Comparison of ENCODE assay signal across 8 cellular contexts in the genomic region with DNA sequence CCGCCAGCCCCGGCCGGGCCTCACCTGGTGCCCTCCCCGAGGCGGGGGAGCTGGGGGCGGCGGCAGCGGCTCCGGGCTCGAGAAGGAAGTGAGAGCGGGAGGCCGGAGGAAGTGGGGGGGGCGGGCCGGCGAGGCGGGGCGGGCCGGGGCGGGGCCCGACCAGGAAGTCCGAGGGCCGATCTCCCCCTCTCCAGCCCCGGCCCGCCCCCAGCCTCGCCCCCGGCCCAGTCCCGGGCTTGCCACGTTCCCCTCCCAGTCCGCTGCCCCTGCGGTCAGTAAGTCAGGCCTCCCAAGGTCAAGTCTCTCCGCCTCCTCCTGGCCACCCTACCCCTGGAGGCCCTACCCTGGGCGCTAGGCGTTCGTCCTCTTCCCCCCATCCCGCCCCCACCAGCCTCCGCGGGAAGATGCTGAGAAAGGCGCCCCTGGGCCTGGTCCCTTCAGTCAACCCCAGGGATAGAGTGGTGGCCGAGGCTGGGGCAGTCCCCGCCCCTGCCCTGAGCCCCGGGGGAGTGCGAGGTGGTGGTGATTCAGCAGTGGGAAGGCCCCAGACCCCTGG. TPM values are rescaled to one million over a fixed set of nuclear protein-coding genes. Genes with fewer than 3 reads are reported as not detected.
A peak's percentile ranks its signal among the peaks of the same experiment; 100 is the strongest.
DNase-seq lines count a peak whose midpoint lies in the region; ATAC-seq and TF ChIP-seq lines count a peak whose summit lies in the region.

Gene RHOG (minus strand): TSS at position 90 of the 556 bp plus-strand sequence. CDS start 12,821 bp downstream, outside the sequence.

- H3K4me1 ChIP-seq in ES-I3 (ENCODE audit: insufficient read depth, low read length) (peaks cover 17% of the 10 kb centered on the region), ascending aorta (peaks cover 2 to 7% of the 10 kb centered on the region in 2 donors), right cardiac atrium (ENCODE audit: control insufficient read depth, insufficient read depth, low read length) (peaks cover 16% of the 10 kb centered on the region)

- peak within 1 kb of the TSS; percentile 97 to 98 for H3K27ac ChIP-seq in ascending aorta
- H3K27ac ChIP-seq in right cardiac atrium (ENCODE audit: low read length), result peak within 1 kb of the TSS; percentile 73

- no peak for TF ChIP-seq CTCF in ascending aorta (IDR thresholded peaks at IDR 0.05)

- intact Hi-C loops in ascending aorta (cut with DNase I), result loop anchor here (1.0 kb wide), 1 partner anchor 44 kb away; the partner anchor contains the start of gene NUP98
- intact Hi-C loops in right cardiac atrium (cut with DNase I), result loop anchor here in 1 of 4 donors (5.0 kb wide), 1 partner anchor 49 kb away; no protein-coding TSS in a partner anchor

- WGBS in right cardiac atrium, result 1% methylated on average over 42 of the region's 42 CpGs

- H3K27me3 ChIP-seq in ascending aorta, result no peaks in the 10 kb centered on the region
- no peaks in the 10 kb centered on the region for H3K27me3 ChIP-seq in right cardiac atrium (ENCODE audit: control insufficient read depth, insufficient read depth)

- ATAC-seq in GM21360 (IDR thresholded peaks at IDR 0.05; ENCODE audit: unreplicated experiment) (peak; percentile 45), right cardiac atrium (peak; percentile 90)

- H3K36me3 ChIP-seq in ES-I3 (ENCODE audit: insufficient read depth, low read length), result no peaks in the 10 kb centered on the region
- H3K36me3 ChIP-seq in ascending aorta, result no peaks in the 10 kb centered on the region

- peak within 1 kb of the TSS; percentile 98 to 99 for H3K4me3 ChIP-seq in ascending aorta
- H3K4me3 ChIP-seq in right cardiac atrium (ENCODE audit: low read length), result peak within 1 kb of the TSS; percentile 100

- peak; percentile 49; the same call in 1 of the 2 replicates for TF ChIP-seq POLR2A in Raji (IDR thresholded peaks at IDR 0.05; ENCODE audit: insufficient read depth, low read depth, low read length)

- H3K9me3 ChIP-seq in ES-I3 (ENCODE audit: control insufficient read depth, insufficient read depth, low read length) (no peaks in the 10 kb centered on the region), ascending aorta (no peaks in the 10 kb centered on the region), right cardiac atrium (ENCODE audit: control insufficient read depth, low read length) (no peaks in the 10 kb centered on the region)

- H3K9ac ChIP-seq in ES-I3 (ENCODE audit: low read depth, low read length), result peak within 1 kb of the TSS; percentile 77

- DNase-seq in HPDE6-E6E7 (ENCODE audit: extremely low spot score) (peak; percentile 61), ascending aorta (ENCODE audit: low spot score in 2 of 2) (peak; percentile 37 to 91), right cardiac atrium (peak; percentile 89 to 95 (median 93)), pulmonary artery endothelial cell (ENCODE audit: low read depth, low spot score) (peak; percentile 20), DMS114 treated with DMSO at 0.1 percent for 48 hours (lab: John Stamatoyannopoulos, UW; ENCODE audit: unreplicated experiment) (no peak)

RNA-seq across cellular contexts. Expression of gene RHOG, which starts in this region (rescaled TPM):
- total RNA-seq in ascending aorta, result 60.7 TPM
- 10 to 100 TPM; 18.7 to 26.0 (median 25.6) TPM for total RNA-seq in right cardiac atrium
- 23.7 TPM for polyA plus RNA-seq in right cardiac atrium
- total RNA-seq in pulmonary artery endothelial cell, result 10.9 and 14.3 TPM in 2 replicates
